Comparison of ENCODE assay signal across 17 cellular contexts in genomic region chr2:167249197-167249596, GRCh38. TPM values are rescaled to one million over a fixed set of nuclear protein-coding genes. Genes with fewer than 3 reads are reported as not detected.
DNase-seq lines count a peak whose midpoint lies in the region; ATAC-seq, FAIRE-seq and TF ChIP-seq lines count a peak whose summit lies in the region.
"Had no signal": no experiment of that assay in that cellular context is flagged by ENCODE, and none has a peak within 500 bp of the region (broad histone marks: within the 10 kb centered on the region; RNA-seq: fewer than 3 reads in every experiment).

No MANE protein-coding gene starts in this region.

- H3K14ac ChIP-seq in H1 (ENCODE audit: insufficient read length): no peak overlapping the region

- WGBS in HepG2 (ENCODE audit: low lambda C conversion rate): 12% methylated on average over 4 of the region's 4 CpGs
- 49% methylated on average over 4 of the region's 4 CpGs for WGBS in right lobe of liver (ENCODE audit: insufficient coverage, low coverage, low lambda C conversion rate, missing lambda C conversion rate)
- 97% methylated on average over 4 of the region's 4 CpGs; no CpG with 5 or more reads in 1 of the 2 experiments for WGBS in H1 (ENCODE audit: extremely low coverage in 1 of 2, insufficient coverage in 1 of 2, insufficient read length in 1 of 2, insufficient replicate concordance in 2 of 2, low coverage in 1 of 2, low lambda C conversion rate in 2 of 2, missing lambda C conversion rate in 1 of 2), 2 experiments
- WGBS in upper lobe of left lung, 2 donors: 76 to 83% methylated on average over 4 of the region's 4 CpGs

- no peak overlapping the region for H2BK120ac ChIP-seq in H1 (replicated peaks; ENCODE audit: low read depth, low read length)

- H3K27ac ChIP-seq in HepG2 (ENCODE audit: extremely low read length, insufficient read depth, low read length): no peak overlapping the region
- H3K27ac ChIP-seq in right lobe of liver: no peak overlapping the region
- no peak overlapping the region for H3K27ac ChIP-seq in H1 (ENCODE audit: low read depth, low read length)
- no peak overlapping the region for H3K27ac ChIP-seq in upper lobe of left lung
- no peak overlapping the region for H3K27ac ChIP-seq in RWPE1
- H3K27ac ChIP-seq: BLaER1 had no signal

- no peak for ATAC-seq in HepG2
- no peak for ATAC-seq in right lobe of liver
- ATAC-seq in upper lobe of left lung (ENCODE audit: low FRiP score in 2 of 2): no peak

- no peak overlapping the region for H3K9ac ChIP-seq in HepG2 (ENCODE audit: insufficient read depth, low read depth, low read length)
- H3K9ac ChIP-seq in H1 (replicated peaks in 1 of 4; ENCODE audit: extremely low read depth in 1 of 4, low read depth in 3 of 4, low read length in 3 of 4): no peak overlapping the region
- H3K9ac ChIP-seq: BLaER1 had no signal

- peaks cover 0 to 14% of the 10 kb centered on the region in 2 experiments; a peak in 1 of 5 replicates for H3K27me3 ChIP-seq in HepG2 (ENCODE audit: control insufficient read depth in 1 of 2, insufficient read depth in 2 of 2, low read length in 2 of 2)
- H3K27me3 ChIP-seq in right lobe of liver: no peaks in the 10 kb centered on the region
- no peaks in the 10 kb centered on the region; a peak in 2 of 7 replicates for H3K27me3 ChIP-seq in H1 (replicated peaks in 1 of 4; ENCODE audit: control insufficient read depth in 3 of 4, extremely low read depth in 1 of 4, insufficient read depth in 3 of 4, low read length in 3 of 4)
- no peaks in the 10 kb centered on the region for H3K27me3 ChIP-seq in upper lobe of left lung
- H3K27me3 ChIP-seq: BLaER1 had no signal

- in situ Hi-C loops in HepG2 (cut with HindIII; ENCODE audit: extremely low pct_ligation_motif_present, low pct_unique_long_range_greater_than_20kb): no loop called here

- H3K9me3 Mint-ChIP-seq in activated naive CD4-positive, alpha-beta T cell treated with anti-CD3 and anti-CD28 coated beads for 36 hours: no peaks in the 10 kb centered on the region
- H3K9me3 Mint-ChIP-seq in activated CD4-positive, alpha-beta T cell treated with anti-CD3 and anti-CD28 coated beads, Interleukin-2, amount 10 ng/mL, durations not matched to agents 7 days and 5 days: no peaks in the 10 kb centered on the region
- H3K9me3 Mint-ChIP-seq: H9 had no signal

- H3K4me3 ChIP-seq in HepG2 (replicated peaks in 1 of 3; ENCODE audit: insufficient read depth in 1 of 3, low read depth in 2 of 3, low read length in 3 of 3): no peak overlapping the region
- H3K4me3 ChIP-seq in right lobe of liver: no peak overlapping the region
- H3K4me3 ChIP-seq in H1 (ENCODE audit: extremely low read depth in 1 of 4, insufficient read depth in 2 of 4, low read depth in 3 of 4, low read length in 4 of 4): no peak overlapping the region
- no peak overlapping the region for H3K4me3 ChIP-seq in upper lobe of left lung
- H3K4me3 ChIP-seq: BLaER1 had no signal

- no peaks in the 10 kb centered on the region for H3K4me1 Mint-ChIP-seq in activated naive CD4-positive, alpha-beta T cell treated with anti-CD3 and anti-CD28 coated beads for 36 hours (ENCODE audit: low read depth)
- H3K4me1 Mint-ChIP-seq in activated CD4-positive, alpha-beta T cell treated with anti-CD3 and anti-CD28 coated beads, Interleukin-2, amount 10 ng/mL, durations not matched to agents 7 days and 5 days: no peaks in the 10 kb centered on the region
- H3K4me1 Mint-ChIP-seq: CD8-positive, alpha-beta memory T cell; H9 had no signal

- TF ChIP-seq RAD21 in HepG2 (CRISPR knock-in tag; IDR thresholded peaks at IDR 0.05): no peak
- TF ChIP-seq RAD21 in H1 (IDR thresholded peaks at IDR 0.05 in 1 of 2, conservative IDR thresholded peaks at IDR 0.05 in 1 of 2; ENCODE audit: low read depth in 2 of 2, low read length in 2 of 2): no peak

- no peaks in the 10 kb centered on the region for H3K23me2 ChIP-seq in H1 (ENCODE audit: low read depth, low read length)

- H4K8ac ChIP-seq in H1 (ENCODE audit: extremely low read depth, insufficient read depth, low read length): no peak overlapping the region

- intact Hi-C loops in HepG2 (cut with micrococcal nuclease; ENCODE audit: unreplicated experiment): no loop called here
- intact Hi-C loops in right lobe of liver (cut with DNase I): no loop called here
- intact Hi-C loops in activated naive CD4-positive, alpha-beta T cell treated with anti-CD3 and anti-CD28 coated beads for 36 hours (cut with micrococcal nuclease): no loop called here

- H3K4me1 ChIP-seq in HepG2 (ENCODE audit: insufficient read depth, low read length) (no peaks in the 10 kb centered on the region), right lobe of liver (no peaks in the 10 kb centered on the region), H1 (replicated peaks in 1 of 4; ENCODE audit: control insufficient read depth in 3 of 4, insufficient read depth in 4 of 4, low read length in 3 of 4) (0 out of 7 replicates have a peak, but pooled peaks cover 0 to 2% (median 0%) of the 10 kb centered on the region in 4 experiments), upper lobe of left lung (no peaks in the 10 kb centered on the region)
- H3K4me1 ChIP-seq: BLaER1 had no signal

- H2BK5ac ChIP-seq in H1 (ENCODE audit: low read depth, low read length): no peak overlapping the region

- H4K5ac ChIP-seq in H1 (ENCODE audit: insufficient read length, low read depth, low read length): no peak overlapping the region

- POLR2A ChIA-PET in HepG2 (lab: Yijun Ruan, JAX) (no interaction called here), H1 (lab: Charles Lee; ENCODE audit: partially characterized antibody) (no interaction called here), RWPE1 (lab: Yijun Ruan, JAX; ENCODE audit: low non-redundant PET) (no interaction called here)
- POLR2A ChIA-PET in activated CD4-positive, alpha-beta T cell treated with anti-CD3 and anti-CD28 coated beads, Interleukin-2, amount 10 ng/mL, durations not matched to agents 7 days and 5 days (lab: Charles Lee): no interaction called here

- CTCF ChIA-PET in HepG2 (lab: Yijun Ruan, JAX; ENCODE audit: low intra/inter-chr PET ratio, low total read pairs) (no interaction called here), H1 (lab: Charles Lee; ENCODE audit: partially characterized antibody) (no interaction called here), RWPE1 (lab: Yijun Ruan, JAX) (no interaction called here)
- CTCF ChIA-PET in activated naive CD4-positive, alpha-beta T cell treated with anti-CD3 and anti-CD28 coated beads for 36 hours (lab: Charles Lee): no interaction called here
- CTCF ChIA-PET in activated CD4-positive, alpha-beta T cell treated with anti-CD3 and anti-CD28 coated beads, Interleukin-2, amount 10 ng/mL, durations not matched to agents 7 days and 5 days (lab: Charles Lee): no interaction called here

- H3K18ac ChIP-seq in H1 (ENCODE audit: extremely low read depth, low read length): no peak overlapping the region

- H3K56ac ChIP-seq in H1 (replicated peaks; ENCODE audit: insufficient read length, low read depth, low read length): no peak overlapping the region

- no peak overlapping the region for H2AFZ ChIP-seq in HepG2 (ENCODE audit: low read length)
- no peak overlapping the region for H2AFZ ChIP-seq in H1 (ENCODE audit: low read length)

- no peak overlapping the region for H4K91ac ChIP-seq in H1 (replicated peaks; ENCODE audit: insufficient read length, low read length)

- H2BK12ac ChIP-seq in H1 (ENCODE audit: low read depth, low read length): no peak overlapping the region

- DNase-seq in HepG2 (ENCODE audit: low spot score) (no peak), right lobe of liver (no peak), SKM-1 (lab: John Stamatoyannopoulos, UW; ENCODE audit: unreplicated experiment) (peak; percentile 3), H1 (ENCODE audit: low read depth in 1 of 2, low spot score in 2 of 2) (no peak), upper lobe of left lung (no peak), RWPE1 (ENCODE audit: low spot score) (no peak)
- no peak for DNase-seq in activated naive CD4-positive, alpha-beta T cell treated with anti-CD3 and anti-CD28 coated beads for 36 hours
- no peak for DNase-seq in activated CD4-positive, alpha-beta T cell treated with anti-CD3 and anti-CD28 coated beads, Interleukin-2, amount 10 ng/mL, durations not matched to agents 7 days and 5 days
- DNase-seq: CD8-positive, alpha-beta memory T cell; DMS79; H9; NCI-H1092 treated with DMSO at 0.1 percent for 48 hours; NCI-H2081 treated with DMSO at 0.1 percent for 48 hours; NCI-H2227 treated with DMSO at 0.1 percent for 48 hours; NCI-H524 had no signal

- H3K27ac Mint-ChIP-seq in activated naive CD4-positive, alpha-beta T cell treated with anti-CD3 and anti-CD28 coated beads for 36 hours: no peak overlapping the region
- no peak overlapping the region for H3K27ac Mint-ChIP-seq in activated CD4-positive, alpha-beta T cell treated with anti-CD3 and anti-CD28 coated beads, Interleukin-2, amount 10 ng/mL, durations not matched to agents 7 days and 5 days
- H3K27ac Mint-ChIP-seq: CD8-positive, alpha-beta memory T cell; H9 had no signal

- H2BK15ac ChIP-seq in H1 (ENCODE audit: low read length): no peak overlapping the region

- H3K36me3 ChIP-seq in HepG2 (replicated peaks in 1 of 2; ENCODE audit: control insufficient read depth in 1 of 2, insufficient read depth in 2 of 2, low read length in 2 of 2) (no peaks in the 10 kb centered on the region), right lobe of liver (no peaks in the 10 kb centered on the region), H1 (ENCODE audit: control insufficient read depth in 2 of 4, insufficient read depth in 4 of 4, low read length in 3 of 4) (no peaks in the 10 kb centered on the region), upper lobe of left lung (no peaks in the 10 kb centered on the region)
- H3K36me3 ChIP-seq: BLaER1 had no signal

- H3K27me3 Mint-ChIP-seq in activated naive CD4-positive, alpha-beta T cell treated with anti-CD3 and anti-CD28 coated beads for 36 hours (ENCODE audit: low read depth): peaks cover 7% of the 10 kb centered on the region
- no peaks in the 10 kb centered on the region for H3K27me3 Mint-ChIP-seq in activated CD4-positive, alpha-beta T cell treated with anti-CD3 and anti-CD28 coated beads, Interleukin-2, amount 10 ng/mL, durations not matched to agents 7 days and 5 days
- H3K27me3 Mint-ChIP-seq: CD8-positive, alpha-beta memory T cell had no signal

- TF ChIP-seq EP300 in HepG2 (IDR thresholded peaks at IDR 0.05; ENCODE audit: low read depth in 2 of 2, low read length in 2 of 2) (no peak), HepG2 (CRISPR knock-in tag; IDR thresholded peaks at IDR 0.05; ENCODE audit: borderline replicate concordance) (no peak), H1 (IDR thresholded peaks at IDR 0.05; ENCODE audit: borderline replicate concordance in 1 of 2, low read depth in 2 of 2, low read length in 2 of 2) (no peak), upper lobe of left lung (IDR thresholded peaks at IDR 0.05) (no peak)

- no peak overlapping the region for H3K4me3 Mint-ChIP-seq in activated naive CD4-positive, alpha-beta T cell treated with anti-CD3 and anti-CD28 coated beads for 36 hours
- no peak overlapping the region for H3K4me3 Mint-ChIP-seq in activated CD4-positive, alpha-beta T cell treated with anti-CD3 and anti-CD28 coated beads, Interleukin-2, amount 10 ng/mL, durations not matched to agents 7 days and 5 days
- H3K4me3 Mint-ChIP-seq: CD8-positive, alpha-beta memory T cell; H9 had no signal

- H3K4me2 ChIP-seq in HepG2 (ENCODE audit: low read depth, low read length): no peak overlapping the region
- H3K4me2 ChIP-seq in H1 (ENCODE audit: insufficient read depth in 1 of 2, low read depth in 2 of 2, low read length in 2 of 2): no peak overlapping the region
- H3K4me2 ChIP-seq: BLaER1 had no signal

- no peak overlapping the region for H2BK20ac ChIP-seq in H1 (ENCODE audit: low read length)

- BruUV-seq in HepG2 (replicated peaks; lab: Mats Ljungman, UMichigan): no TSS peak

- no peaks in the 10 kb centered on the region for H3K79me1 ChIP-seq in H1 (ENCODE audit: low read depth, low read length)

- no peaks in the 10 kb centered on the region for H3K79me2 ChIP-seq in HepG2 (ENCODE audit: insufficient read depth, low read length)
- H3K79me2 ChIP-seq in H1 (ENCODE audit: control insufficient read depth in 1 of 2, insufficient read depth in 2 of 2, low read length in 2 of 2): no peaks in the 10 kb centered on the region

- TF ChIP-seq POLR2A in HepG2 (IDR thresholded peaks at IDR 0.05; ENCODE audit: insufficient read depth in 1 of 2, low read depth in 2 of 2, low read length in 2 of 2): no peak
- no peak for TF ChIP-seq POLR2A in right lobe of liver (IDR thresholded peaks at IDR 0.05)
- TF ChIP-seq POLR2A in H1 (IDR thresholded peaks at IDR 0.05; ENCODE audit: control extremely low read depth in 1 of 2, low read depth in 2 of 2, low read length in 2 of 2): no peak
- no peak for TF ChIP-seq POLR2A in upper lobe of left lung (IDR thresholded peaks at IDR 0.05)

- H3K4ac ChIP-seq in H1 (replicated peaks; ENCODE audit: insufficient read length, low read depth, low read length): no peak overlapping the region

- H2AK5ac ChIP-seq in H1 (ENCODE audit: low read depth, low read length): no peak overlapping the region

- H3K9me3 ChIP-seq in HepG2 (ENCODE audit: low read length) (no peaks in the 10 kb centered on the region), right lobe of liver (no peaks in the 10 kb centered on the region), H1 (ENCODE audit: insufficient read depth in 2 of 2, low read depth in 1 of 2, low read length in 1 of 2) (no peaks in the 10 kb centered on the region), upper lobe of left lung (no peaks in the 10 kb centered on the region)
- H3K9me3 ChIP-seq: BLaER1 had no signal

- no peak overlapping the region for H3K23ac ChIP-seq in H1 (ENCODE audit: insufficient read length)

- H4K20me1 ChIP-seq in HepG2 (ENCODE audit: insufficient read depth, low read length): no peaks in the 10 kb centered on the region
- H4K20me1 ChIP-seq in H1 (replicated peaks in 1 of 2; ENCODE audit: control insufficient read depth in 1 of 2, insufficient read depth in 2 of 2, low read length in 2 of 2): no peaks in the 10 kb centered on the region
- H4K20me1 ChIP-seq: BLaER1 had no signal

- TF ChIP-seq CTCF in HepG2 (CRISPR knock-in tag; IDR thresholded peaks at IDR 0.05) (no peak), right lobe of liver (IDR thresholded peaks at IDR 0.05) (no peak), H1 (IDR thresholded peaks at IDR 0.05; ENCODE audit: control extremely low read depth in 1 of 3, insufficient read depth in 1 of 3, low read depth in 1 of 3, low read length in 3 of 3) (no peak), upper lobe of left lung (IDR thresholded peaks at IDR 0.05) (no peak), RWPE1 (conservative IDR thresholded peaks at IDR 0.05; ENCODE audit: low read depth) (no peak)

- no peaks in the 10 kb centered on the region for H3K36me3 Mint-ChIP-seq in activated naive CD4-positive, alpha-beta T cell treated with anti-CD3 and anti-CD28 coated beads for 36 hours (ENCODE audit: low read depth)
- no peaks in the 10 kb centered on the region for H3K36me3 Mint-ChIP-seq in activated CD4-positive, alpha-beta T cell treated with anti-CD3 and anti-CD28 coated beads, Interleukin-2, amount 10 ng/mL, durations not matched to agents 7 days and 5 days (ENCODE audit: low read depth)
- H3K36me3 Mint-ChIP-seq: CD8-positive, alpha-beta memory T cell had no signal

- FAIRE-seq in HepG2 (lab: Jason Lieb, UNC) (no peak), H1 (lab: Jason Lieb, UNC) (no peak)
- FAIRE-seq: D721Med had no signal

RNA-seq across cellular contexts. Expression of gene B3GALT1, which starts 43.6 kb away (rescaled TPM):
- total RNA-seq in HepG2 (2016; rRNA removed; fragmentation: Illumina TruSeq; extraction: Trizol) (0.02 and 0.07 TPM in 2 replicates), right lobe of liver (under 1 TPM in 2 of 6 experiments, not detected in 4; 0.04 to 0.06 TPM), upper lobe of left lung (under 1 TPM in 3 of 6 donors, not detected in 3; 0.06 to 0.22 (median 0.20) TPM)
- total RNA-seq in HepG2 (2016; cell fraction: cytosol; rRNA removed; fragmentation: Illumina TruSeq; extraction: Trizol; ENCODE audit: low read depth): not detected in 2 replicates
- total RNA-seq in HepG2 (2016; cell fraction: insoluble cytoplasmic fraction; rRNA removed; fragmentation: Illumina TruSeq; extraction: Trizol): not detected in 2 replicates
- not detected in 2 replicates for total RNA-seq in HepG2 (2016; cell fraction: membrane; rRNA removed; fragmentation: Illumina TruSeq; extraction: Trizol)
- not detected in 2 replicates for total RNA-seq in HepG2 (2016; cell fraction: nucleus; rRNA removed; fragmentation: Illumina TruSeq; extraction: Trizol)
- polyA plus RNA-seq in HepG2 (2011; rRNA removed) (0.03 TPM in 1 of 2 replicates, not detected in the other), H1 (2011; rRNA removed) (5.4 and 8.7 TPM in 2 replicates)
- 0.01 TPM in 1 of 2 replicates, not detected in the other for polyA plus RNA-seq in HepG2 (2011; cell fraction: cytosol; rRNA removed)
- not detected in 2 replicates for polyA plus RNA-seq in HepG2 (2011; cell fraction: nucleus; rRNA removed)
- not detected in 2 replicates for polyA plus RNA-seq in HepG2 (2012)
- polyA plus RNA-seq in HepG2 (2016; cell fraction: cytosol; fragmentation: Illumina TruSeq; extraction: Trizol; ENCODE audit: low read depth): not detected in 2 replicates
- not detected in 2 replicates for polyA plus RNA-seq in HepG2 (2016; cell fraction: insoluble cytoplasmic fraction; fragmentation: Illumina TruSeq; extraction: Trizol; ENCODE audit: low read depth)
- not detected in 2 replicates for polyA plus RNA-seq in HepG2 (2016; cell fraction: membrane; fragmentation: Illumina TruSeq; extraction: Trizol; ENCODE audit: low read depth)
- polyA plus RNA-seq in HepG2 (2016; cell fraction: nucleus; fragmentation: Illumina TruSeq; extraction: Trizol; ENCODE audit: insufficient read depth, low read depth): 0.18 TPM in 1 of 2 replicates, not detected in the other
- polyA minus RNA-seq in HepG2 (2011; rRNA and poly(A)+ RNA removed; ENCODE audit: low replicate concordance): not detected in 2 replicates
- not detected in 2 replicates for polyA minus RNA-seq in HepG2 (2011; cell fraction: cytosol; rRNA and poly(A)+ RNA removed)
- polyA minus RNA-seq in HepG2 (2011; cell fraction: nucleus; rRNA and poly(A)+ RNA removed): 0.12 TPM in 1 of 2 replicates, not detected in the other
- 27.4 and 29.5 TPM in 2 replicates for total RNA-seq in H1 (2021; fragmentation: NEBNext Ultra II Directional; extraction: Animal tissue kit (Norgen Biotek cat#: 25700))
- polyA plus RNA-seq in H1 (2011; cell fraction: cytosol; rRNA removed): 6.5 TPM
- polyA plus RNA-seq in H1 (2011; cell fraction: nucleus; rRNA removed): 6.7 TPM
- 6.4 to 12.7 TPM (median 8.5 TPM) in 4 replicates for polyA plus RNA-seq in H1 (2012, experiment 1 of 2)
- 0.97 TPM for polyA plus RNA-seq in H1 (2012, experiment 2 of 2)
- polyA plus RNA-seq in H1 (2013, experiment 1 of 2): 19.9 TPM
- 22.3 TPM for polyA plus RNA-seq in H1 (2013, experiment 2 of 2)
- 34.7 and 43.2 TPM in 2 replicates for polyA minus RNA-seq in H1 (2011; rRNA and poly(A)+ RNA removed)
- polyA minus RNA-seq in H1 (2011; cell fraction: cytosol; rRNA and poly(A)+ RNA removed): 16.7 TPM
- 32.1 TPM for polyA minus RNA-seq in H1 (2011; cell fraction: nucleus; rRNA and poly(A)+ RNA removed)
- not detected for total RNA-seq in activated naive CD4-positive, alpha-beta T cell treated with anti-CD3 and anti-CD28 coated beads for 36 hours
- not detected for total RNA-seq in activated CD4-positive, alpha-beta T cell treated with anti-CD3 and anti-CD28 coated beads, Interleukin-2, amount 10 ng/mL, durations not matched to agents 7 days and 5 days
- polyA plus RNA-seq: CD8-positive, alpha-beta memory T cell had no signal

Comparison
In these comparisons a context has a peak if more than half of its experiments do, and no peak if none do; other contexts are left out.
1. RNA of gene B3GALT1, which starts 43.6 kb away (total RNA-seq): 27.4 to 29.5 TPM in H1; 0.06 to 0.22 TPM in upper lobe of left lung, 0.04 to 0.06 TPM in right lobe of liver, not detected in activated naive CD4-positive, alpha-beta T cell treated with anti-CD3 and anti-CD28 coated beads for 36 hours, 0.02 to 0.07 TPM in HepG2 and not detected in activated CD4-positive, alpha-beta T cell treated with anti-CD3 and anti-CD28 coated beads, Interleukin-2, amount 10 ng/mL, durations not matched to agents 7 days and 5 days; every median in the first group is over 10 times any median in the second.
2. Of the 41 proteins assayed by ChIP-seq in both HepG2 and H1: peak only in HepG2: none; only in H1: none; in both: CEBPB; in neither: 40.